ENCODE assay signal across 19 cellular contexts in genomic region chr18:75926811-75927210, GRCh38.
DNase-seq lines count a peak whose midpoint lies in the region; ATAC-seq and TF ChIP-seq lines count a peak whose summit lies in the region.
"Had no signal": no experiment of that assay in that cellular context is flagged by ENCODE, and none has a peak within 500 bp of the region (broad histone marks: within the 10 kb centered on the region; RNA-seq: fewer than 3 reads in every experiment).

No MANE protein-coding gene starts in this region.

- H3K9ac ChIP-seq in smooth muscle cell (ENCODE audit: low read depth), result no peak overlapping the region

- no peak for TF ChIP-seq CTCF in RWPE2 (IDR thresholded peaks at IDR 0.05; ENCODE audit: poor library complexity, severe bottlenecking)
- no peak for TF ChIP-seq CTCF in epithelial cell of proximal tubule (conservative IDR thresholded peaks at IDR 0.05; ENCODE audit: low read depth, low read length)
- no peak for TF ChIP-seq CTCF in smooth muscle cell (IDR thresholded peaks at IDR 0.05; ENCODE audit: borderline replicate concordance, insufficient read depth, poor library complexity, severe bottlenecking)
- no peak for TF ChIP-seq CTCF in GM13976 (IDR thresholded peaks at IDR 0.05; ENCODE audit: borderline replicate concordance, control extremely low read depth, extremely low read depth, insufficient read depth, missing control alignments)

- no peaks in the 10 kb centered on the region for H3K79me2 ChIP-seq in smooth muscle cell (ENCODE audit: low read depth)

- ATAC-seq in RWPE2 (ENCODE audit: low read depth), result peak; percentile 88
- ATAC-seq: GM12878 had no signal

- H4K20me1 ChIP-seq in smooth muscle cell (ENCODE audit: low read depth), result no peaks in the 10 kb centered on the region

- in situ Hi-C loops in GM13976 (cut with MboI; ENCODE audit: low sequenced_read_pairs, unreplicated experiment), result no loop called here

- peak overlapping the region; percentile 68 for H2AFZ ChIP-seq in smooth muscle cell (ENCODE audit: low read depth)

- H3K36me3 ChIP-seq in RWPE2 (ENCODE audit: low read depth) (no peaks in the 10 kb centered on the region), smooth muscle cell (ENCODE audit: low read depth) (no peaks in the 10 kb centered on the region)

- H3K4me3 ChIP-seq in RWPE2 (ENCODE audit: severe bottlenecking) (no peak overlapping the region), epithelial cell of proximal tubule (ENCODE audit: low read depth, low read length) (no peak overlapping the region), smooth muscle cell (no peak overlapping the region)
- H3K4me3 ChIP-seq: GM12878 had no signal

- H3K27ac ChIP-seq in RWPE2 (ENCODE audit: poor library complexity, severe bottlenecking) (no peak overlapping the region), smooth muscle cell (ENCODE audit: low read depth) (no peak overlapping the region)

- no peaks in the 10 kb centered on the region for H3K27me3 ChIP-seq in RWPE2 (ENCODE audit: insufficient read depth, poor library complexity, severe bottlenecking)
- H3K27me3 ChIP-seq in smooth muscle cell (ENCODE audit: low read depth), result no peaks in the 10 kb centered on the region

- no peak overlapping the region for H3K4me2 ChIP-seq in smooth muscle cell

- DNase-seq in M059J (ENCODE audit: low read depth) (peak; percentile 3), RWPE2 (ENCODE audit: low spot score) (no peak), epithelial cell of proximal tubule (ENCODE audit: low read depth) (peak; percentile 30), smooth muscle cell (lab: John Stamatoyannopoulos, UW; ENCODE audit: unreplicated experiment) (no peak), NCI-H187 treated with DMSO at 0.1 percent for 48 hours (lab: John Stamatoyannopoulos, UW) (no peak), SKM-1 (lab: John Stamatoyannopoulos, UW; ENCODE audit: unreplicated experiment) (no peak), GM13976 (ENCODE audit: low spot score) (no peak)
- DNase-seq: Calu3; CD4-positive, alpha-beta memory T cell; DMS53; EL; H9; MM.1S; NCI-H1105; NCI-H2081 treated with DMSO at 0.1 percent for 48 hours; NCI-H446 treated with DMSO at 0.1 percent for 48 hours; NCI-H69; RPMI8226 had no signal

- 70% methylated on average over 6 of the region's 6 CpGs for WGBS in smooth muscle cell (ENCODE audit: low lambda C conversion rate)

- no peaks in the 10 kb centered on the region for H3F3A ChIP-seq in smooth muscle cell (ENCODE audit: low read depth)

- H3K9me3 ChIP-seq in RWPE2 (ENCODE audit: severe bottlenecking), result no peaks in the 10 kb centered on the region
- no peaks in the 10 kb centered on the region for H3K9me3 ChIP-seq in smooth muscle cell (replicated peaks; ENCODE audit: low read depth)

- H3K4me1 ChIP-seq in RWPE2 (ENCODE audit: insufficient read depth, poor library complexity, severe bottlenecking), result peaks cover 3% of the 10 kb centered on the region
- no peaks in the 10 kb centered on the region for H3K4me1 ChIP-seq in smooth muscle cell (ENCODE audit: low read depth)

Comparison
In these comparisons a context has a peak if more than half of its experiments do, and no peak if none do; other contexts are left out.
1. DNase-seq: peak in M059J (single experiment) and epithelial cell of proximal tubule (single experiment); none in RWPE2 (single experiment), smooth muscle cell (single experiment), NCI-H187 treated with DMSO at 0.1 percent for 48 hours (single experiment), SKM-1 (single experiment) and GM13976 (single experiment).